ENCODE assay signal across 1 cellular context in genomic region chr11:319465-320273, GRCh38.
TF ChIP-seq lines count a peak whose summit lies in the region.

No MANE protein-coding gene starts in this region.

TF ChIP-seq in HepG2, 621 proteins besides CTCF, POLR2A, EP300 and RAD21:
- 0 out of 2 replicates have a peak, but pooled peaks have one; percentile 34 for TF ChIP-seq ZNF280D (CRISPR knock-in tag; IDR thresholded peaks at IDR 0.05)
- TF ChIP-seq NR0B2 (CRISPR knock-in tag; IDR thresholded peaks at IDR 0.05), result peak; percentile 2; the same call in 1 of the 2 replicates
- peak; percentile 33; the same call in 1 of the 2 replicates for TF ChIP-seq MAX (IDR thresholded peaks at IDR 0.05)
- peak; percentile 29; the same call in 1 of the 2 replicates for TF ChIP-seq MYC (CRISPR knock-in tag; IDR thresholded peaks at IDR 0.05; ENCODE audit: borderline replicate concordance)
- peak; percentile 17; the same call in 1 of the 2 replicates for TF ChIP-seq TFAP4 (IDR thresholded peaks at IDR 0.05; ENCODE audit: borderline replicate concordance, low read depth)
- TF ChIP-seq PHF21A (CRISPR knock-in tag; IDR thresholded peaks at IDR 0.05), result 0 out of 2 replicates have a peak, but pooled peaks have one; percentile 36
- peak; percentile 59 for TF ChIP-seq IKZF4 (CRISPR knock-in tag; IDR thresholded peaks at IDR 0.05; ENCODE audit: borderline replicate concordance, low read depth, not compliant biosample characterization)
- peak; percentile 37 for TF ChIP-seq PATZ1 (CRISPR knock-in tag; IDR thresholded peaks at IDR 0.05)
- peak; percentile 28; the same call in 1 of the 2 replicates for TF ChIP-seq SALL1 (CRISPR knock-in tag; IDR thresholded peaks at IDR 0.05)
- peak; percentile 68 for TF ChIP-seq RBFOX2 (IDR thresholded peaks at IDR 0.05; ENCODE audit: low read depth, low read length)
- peak; percentile 62; the same call in 1 of the 2 replicates for TF ChIP-seq ZFX (CRISPR knock-in tag; IDR thresholded peaks at IDR 0.05; ENCODE audit: low read depth)
- 0 out of 2 replicates have a peak, but pooled peaks have one; percentile 56 for TF ChIP-seq ZNF558 (CRISPR knock-in tag; IDR thresholded peaks at IDR 0.05; ENCODE audit: borderline replicate concordance)
- 0 out of 2 replicates have a peak, but pooled peaks have one; percentile 12 for TF ChIP-seq ZNF143 (CRISPR knock-in tag; IDR thresholded peaks at IDR 0.05)
- TF ChIP-seq SAP130 (CRISPR knock-in tag; IDR thresholded peaks at IDR 0.05; ENCODE audit: low read depth), result peak; percentile 28; the same call in 1 of the 2 replicates
- TF ChIP-seq UBTF (CRISPR knock-in tag; IDR thresholded peaks at IDR 0.05), result peak; percentile 73
- TF ChIP-seq ZFY (CRISPR knock-in tag; IDR thresholded peaks at IDR 0.05), result peak; percentile 66
- TF ChIP-seq AGO1 (IDR thresholded peaks at IDR 0.05; ENCODE audit: low read depth, low read length, poor library complexity, severe bottlenecking), result peak; percentile 58
- TF ChIP-seq TBX2 (CRISPR knock-in tag; IDR thresholded peaks at IDR 0.05; ENCODE audit: borderline replicate concordance), result 0 out of 2 replicates have a peak, but pooled peaks have one; percentile 32
- TF ChIP-seq THAP9 (CRISPR knock-in tag; IDR thresholded peaks at IDR 0.05; ENCODE audit: borderline replicate concordance), result peak; percentile 46; the same call in 1 of the 2 replicates
- TF ChIP-seq ZNF296 (CRISPR knock-in tag; conservative IDR thresholded peaks at IDR 0.05), result peak; percentile 42; the same call in 1 of the 2 replicates
- TF ChIP-seq ZNF225 (CRISPR knock-in tag; IDR thresholded peaks at IDR 0.05), result 0 out of 2 replicates have a peak, but pooled peaks have one; percentile 21
- TF ChIP-seq ZXDC (CRISPR knock-in tag; IDR thresholded peaks at IDR 0.05), result 0 out of 2 replicates have a peak, but pooled peaks have one; percentile 37
- peak; percentile 6; the same call in 1 of the 2 replicates for TF ChIP-seq MED1 (CRISPR knock-in tag; IDR thresholded peaks at IDR 0.05)
- peak; percentile 80 for TF ChIP-seq ZNF687 (CRISPR knock-in tag; IDR thresholded peaks at IDR 0.05)
